Comparison of ENCODE assay signal across 1 cellular context in genomic region chr3:13260259-13261103, GRCh38.
TF ChIP-seq lines count a peak whose summit lies in the region.

No MANE protein-coding gene starts in this region.

TF ChIP-seq in HCT116, 20 proteins besides CTCF, POLR2A, EP300 and RAD21 (continued from another document):
- TF ChIP-seq ZBTB33 (IDR thresholded peaks at IDR 0.05; ENCODE audit: extremely low read depth, insufficient replicate concordance, low read length) = no peak
